ENCODE assay signal across 8 cellular contexts in the genomic region with DNA sequence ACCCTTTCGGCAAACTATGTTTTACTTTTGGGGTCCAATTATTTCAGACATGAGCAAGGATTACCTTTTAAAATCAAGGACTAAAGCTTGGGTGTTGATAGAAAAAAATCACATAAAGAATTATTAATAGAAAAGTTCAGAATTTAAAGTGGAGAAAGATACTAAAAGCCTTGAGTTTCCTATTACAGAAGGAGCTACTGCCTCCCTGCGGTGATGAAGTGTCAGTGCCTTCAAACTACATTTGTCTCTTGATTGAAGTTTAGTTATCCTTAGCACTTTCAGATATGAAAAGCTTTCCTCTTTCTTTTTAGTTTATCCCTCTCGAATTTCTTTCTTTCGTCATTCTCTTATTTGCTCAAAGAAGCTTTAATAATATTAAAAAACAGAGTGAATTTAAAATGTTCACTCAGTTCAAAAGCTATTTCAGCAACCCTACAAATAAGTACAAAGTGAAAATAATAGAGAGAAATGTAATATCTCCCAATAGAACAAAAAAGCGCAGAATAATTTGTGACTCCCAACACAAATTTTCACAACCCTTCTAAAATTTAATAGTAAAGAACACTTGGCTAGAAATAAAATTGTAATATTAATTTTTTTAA.
DNase-seq lines count a peak whose midpoint lies in the region; ATAC-seq and TF ChIP-seq lines count a peak whose summit lies in the region.

No MANE protein-coding gene starts in this region.

- H3K9ac ChIP-seq in Loucy (ENCODE audit: low read depth, low read length, poor library complexity, severe bottlenecking) (no peak overlapping the region), SK-N-MC (ENCODE audit: insufficient read length) (no peak overlapping the region)

- no peaks in the 10 kb centered on the region for H3K4me1 Mint-ChIP-seq in effector memory CD8-positive, alpha-beta T cell (ENCODE audit: low read depth in 2 of 2)

- no peaks in the 10 kb centered on the region for H3K9me2 ChIP-seq in Loucy (replicated peaks; ENCODE audit: low read depth, low read length)

- H3K4me3 Mint-ChIP-seq in effector memory CD8-positive, alpha-beta T cell = no peak overlapping the region

- H3K4me2 ChIP-seq in Loucy (ENCODE audit: low read depth, low read length, poor library complexity, severe bottlenecking) = no peak overlapping the region

- no peaks in the 10 kb centered on the region for H3K79me2 ChIP-seq in Loucy (ENCODE audit: insufficient read depth, low read length)

- H4K20me1 ChIP-seq in Loucy (ENCODE audit: insufficient read depth, low read length, poor library complexity, severe bottlenecking) = no peaks in the 10 kb centered on the region

- H3K27me3 Mint-ChIP-seq in effector memory CD8-positive, alpha-beta T cell = no peaks in the 10 kb centered on the region

- no peak overlapping the region for H2AFZ ChIP-seq in Loucy (ENCODE audit: low read length)

- H3F3A ChIP-seq in Loucy (ENCODE audit: low read depth) = no peaks in the 10 kb centered on the region

- no peak overlapping the region for H3K27ac Mint-ChIP-seq in effector memory CD8-positive, alpha-beta T cell

- intact Hi-C loops in Right ventricle myocardium superior (cut with DNase I) (loop anchor here (10.0 kb wide), 1 partner anchor 291 kb away; no protein-coding TSS in a partner anchor), right cardiac atrium (cut with DNase I) (loop anchor here in 1 of 4 donors (5.0 kb wide), 1 partner anchor 293 kb away; no protein-coding TSS in a partner anchor), psoas muscle (cut with DNase I) (loop anchor here (5.0 to 10.0 kb wide), 3 partner anchors 293 to 1113 kb away; no protein-coding TSS in a partner anchor)

- 25% methylated on average over 5 of the region's 5 CpGs for WGBS in right cardiac atrium
- WGBS in psoas muscle, 3 donors = 21 to 29% (median 28%) methylated on average over 5 of the region's 5 CpGs

- ATAC-seq in Right ventricle myocardium superior (ENCODE audit: poor library complexity) (peak; percentile 53), right cardiac atrium (no peak), GM21717 (IDR thresholded peaks at IDR 0.05; ENCODE audit: unreplicated experiment) (peak; percentile 59), psoas muscle (peak in 1 of 4 donors; percentile 60)
- ATAC-seq in effector memory CD8-positive, alpha-beta T cell (replicated peaks) = no peak

- no peak for DNase-seq in Right ventricle myocardium superior
- DNase-seq in right cardiac atrium = no peak
- peak; percentile 35 for DNase-seq in SK-N-MC (ENCODE audit: low read depth, low spot score)
- DNase-seq in fibroblast of pulmonary artery (ENCODE audit: low read depth) = peak; percentile 78
- no peak for DNase-seq in psoas muscle
- DNase-seq in effector memory CD8-positive, alpha-beta T cell = no peak

- H3K4me3 ChIP-seq in right cardiac atrium (ENCODE audit: low read length) = no peak overlapping the region
- no peak overlapping the region for H3K4me3 ChIP-seq in Loucy (ENCODE audit: low read length, poor library complexity, severe bottlenecking)
- no peak overlapping the region for H3K4me3 ChIP-seq in SK-N-MC
- no peak overlapping the region for H3K4me3 ChIP-seq in fibroblast of pulmonary artery (replicated peaks; ENCODE audit: low read depth, low read length)
- H3K4me3 ChIP-seq in psoas muscle = no peak overlapping the region

- peak; percentile 92 for TF ChIP-seq CTCF in Loucy (conservative IDR thresholded peaks at IDR 0.05; ENCODE audit: low read length)
- peak; percentile 92 for TF ChIP-seq CTCF in fibroblast of pulmonary artery (IDR thresholded peaks at IDR 0.05; ENCODE audit: low read length, missing control alignments)
- peak; percentile 84 for TF ChIP-seq CTCF in psoas muscle (IDR thresholded peaks at IDR 0.05)

- H3K9me3 Mint-ChIP-seq in effector memory CD8-positive, alpha-beta T cell = no peaks in the 10 kb centered on the region

- H3K36me3 Mint-ChIP-seq in effector memory CD8-positive, alpha-beta T cell (ENCODE audit: insufficient read depth) = no peaks in the 10 kb centered on the region

- H3K9me3 ChIP-seq in right cardiac atrium (ENCODE audit: control insufficient read depth, low read length) (no peaks in the 10 kb centered on the region), Loucy (ENCODE audit: insufficient read depth, low read depth, low read length) (no peaks in the 10 kb centered on the region), SK-N-MC (ENCODE audit: low read depth, low read length) (no peaks in the 10 kb centered on the region), psoas muscle (no peaks in the 10 kb centered on the region)

- H3K4me1 ChIP-seq in right cardiac atrium (ENCODE audit: control insufficient read depth, insufficient read depth, low read length) (no peaks in the 10 kb centered on the region), Loucy (ENCODE audit: insufficient read depth, low read length, poor library complexity, severe bottlenecking) (no peaks in the 10 kb centered on the region), psoas muscle (no peaks in the 10 kb centered on the region)

- no peaks in the 10 kb centered on the region for H3K36me3 ChIP-seq in Loucy (ENCODE audit: insufficient read depth, low read length)
- H3K36me3 ChIP-seq in SK-N-MC (ENCODE audit: insufficient read depth, low read length) = no peaks in the 10 kb centered on the region
- no peaks in the 10 kb centered on the region for H3K36me3 ChIP-seq in psoas muscle (ENCODE audit: insufficient read depth in 1 of 2, low read depth in 1 of 2)

- no peak overlapping the region for H3K27ac ChIP-seq in right cardiac atrium (ENCODE audit: low read length)
- no peak overlapping the region for H3K27ac ChIP-seq in SK-N-MC
- H3K27ac ChIP-seq in psoas muscle = no peak overlapping the region

- no peaks in the 10 kb centered on the region for H3K27me3 ChIP-seq in right cardiac atrium (ENCODE audit: control insufficient read depth, insufficient read depth)
- H3K27me3 ChIP-seq in Loucy (ENCODE audit: insufficient read depth, low read length, poor library complexity, severe bottlenecking) = no peaks in the 10 kb centered on the region
- no peaks in the 10 kb centered on the region for H3K27me3 ChIP-seq in psoas muscle (ENCODE audit: insufficient read depth in 3 of 3, low read length in 2 of 3)

Comparison
In these comparisons a context has a peak if more than half of its experiments do, and no peak if none do; other contexts are left out.
1. ATAC-seq: peak in Right ventricle myocardium superior (single experiment) and GM21717 (single experiment); none in right cardiac atrium (0 of 2) and effector memory CD8-positive, alpha-beta T cell (single experiment).
2. DNase-seq: peak in SK-N-MC (single experiment) and fibroblast of pulmonary artery (single experiment); none in Right ventricle myocardium superior (single experiment), right cardiac atrium (0 of 3), psoas muscle (0 of 2) and effector memory CD8-positive, alpha-beta T cell (0 of 3).
3. Peak in every context shown above with its lines, with median percentiles within 50 percentile points of each other: CTCF ChIP-seq.